1 cellular context compared by ENCODE assay signal in genomic region chr15:60507596-60508424, GRCh38.
TF ChIP-seq lines count a peak whose summit lies in the region.

No MANE protein-coding gene starts in this region.

TF ChIP-seq in GM12878, 131 proteins besides CTCF, POLR2A, EP300 and RAD21 (continued from another document):
- no peak for TF ChIP-seq CHD2 (IDR thresholded peaks at IDR 0.05; ENCODE audit: borderline replicate concordance, low read depth, low read length)
- peak; percentile 40 for TF ChIP-seq CUX1 (IDR thresholded peaks at IDR 0.05; ENCODE audit: insufficient replicate concordance, low read depth, low read length)
- TF ChIP-seq RBBP5 (conservative IDR thresholded peaks at IDR 0.05): no peak
- TF ChIP-seq, protein P1, sequence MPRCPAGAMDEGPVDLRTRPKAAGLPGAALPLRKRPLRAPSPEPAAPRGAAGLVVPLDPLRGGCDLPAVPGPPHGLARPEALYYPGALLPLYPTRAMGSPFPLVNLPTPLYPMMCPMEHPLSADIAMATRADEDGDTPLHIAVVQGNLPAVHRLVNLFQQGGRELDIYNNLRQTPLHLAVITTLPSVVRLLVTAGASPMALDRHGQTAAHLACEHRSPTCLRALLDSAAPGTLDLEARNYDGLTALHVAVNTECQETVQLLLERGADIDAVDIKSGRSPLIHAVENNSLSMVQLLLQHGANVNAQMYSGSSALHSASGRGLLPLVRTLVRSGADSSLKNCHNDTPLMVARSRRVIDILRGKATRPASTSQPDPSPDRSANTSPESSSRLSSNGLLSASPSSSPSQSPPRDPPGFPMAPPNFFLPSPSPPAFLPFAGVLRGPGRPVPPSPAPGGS (IDR thresholded peaks at IDR 0.05; ENCODE audit: borderline replicate concordance, insufficient read depth, low read depth, low read length, poor library complexity, severe bottlenecking): no peak
- no peak for TF ChIP-seq ZBED1 (IDR thresholded peaks at IDR 0.05; ENCODE audit: borderline replicate concordance)
- TF ChIP-seq RAD51 (IDR thresholded peaks at IDR 0.05): no peak
- no peak for TF ChIP-seq TCF3 (IDR thresholded peaks at IDR 0.05; ENCODE audit: borderline replicate concordance, insufficient read depth, low read depth, low read length)
- TF ChIP-seq, protein P2, sequence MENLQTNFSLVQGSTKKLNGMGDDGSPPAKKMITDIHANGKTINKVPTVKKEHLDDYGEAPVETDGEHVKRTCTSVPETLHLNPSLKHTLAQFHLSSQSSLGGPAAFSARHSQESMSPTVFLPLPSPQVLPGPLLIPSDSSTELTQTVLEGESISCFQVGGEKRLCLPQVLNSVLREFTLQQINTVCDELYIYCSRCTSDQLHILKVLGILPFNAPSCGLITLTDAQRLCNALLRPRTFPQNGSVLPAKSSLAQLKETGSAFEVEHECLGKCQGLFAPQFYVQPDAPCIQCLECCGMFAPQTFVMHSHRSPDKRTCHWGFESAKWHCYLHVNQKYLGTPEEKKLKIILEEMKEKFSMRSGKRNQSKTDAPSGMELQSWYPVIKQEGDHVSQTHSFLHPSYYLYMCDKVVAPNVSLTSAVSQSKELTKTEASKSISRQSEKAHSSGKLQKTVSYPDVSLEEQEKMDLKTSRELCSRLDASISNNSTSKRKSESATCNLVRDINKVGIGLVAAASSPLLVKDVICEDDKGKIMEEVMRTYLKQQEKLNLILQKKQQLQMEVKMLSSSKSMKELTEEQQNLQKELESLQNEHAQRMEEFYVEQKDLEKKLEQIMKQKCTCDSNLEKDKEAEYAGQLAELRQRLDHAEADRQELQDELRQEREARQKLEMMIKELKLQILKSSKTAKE (IDR thresholded peaks at IDR 0.05; ENCODE audit: low read depth, poor library complexity, severe bottlenecking): no peak
- TF ChIP-seq, protein P3, sequence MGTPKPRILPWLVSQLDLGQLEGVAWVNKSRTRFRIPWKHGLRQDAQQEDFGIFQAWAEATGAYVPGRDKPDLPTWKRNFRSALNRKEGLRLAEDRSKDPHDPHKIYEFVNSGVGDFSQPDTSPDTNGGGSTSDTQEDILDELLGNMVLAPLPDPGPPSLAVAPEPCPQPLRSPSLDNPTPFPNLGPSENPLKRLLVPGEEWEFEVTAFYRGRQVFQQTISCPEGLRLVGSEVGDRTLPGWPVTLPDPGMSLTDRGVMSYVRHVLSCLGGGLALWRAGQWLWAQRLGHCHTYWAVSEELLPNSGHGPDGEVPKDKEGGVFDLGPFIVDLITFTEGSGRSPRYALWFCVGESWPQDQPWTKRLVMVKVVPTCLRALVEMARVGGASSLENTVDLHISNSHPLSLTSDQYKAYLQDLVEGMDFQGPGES (IDR thresholded peaks at IDR 0.05): no peak
- no peak for TF ChIP-seq ZNF622 (IDR thresholded peaks at IDR 0.05)
- TF ChIP-seq ZNF217 (IDR thresholded peaks at IDR 0.05): peak; percentile 71; the same call in 1 of the 2 replicates
- no peak for TF ChIP-seq PAX5 (IDR thresholded peaks at IDR 0.05; ENCODE audit: borderline replicate concordance, low read depth, low read length)
- TF ChIP-seq, protein P4, sequence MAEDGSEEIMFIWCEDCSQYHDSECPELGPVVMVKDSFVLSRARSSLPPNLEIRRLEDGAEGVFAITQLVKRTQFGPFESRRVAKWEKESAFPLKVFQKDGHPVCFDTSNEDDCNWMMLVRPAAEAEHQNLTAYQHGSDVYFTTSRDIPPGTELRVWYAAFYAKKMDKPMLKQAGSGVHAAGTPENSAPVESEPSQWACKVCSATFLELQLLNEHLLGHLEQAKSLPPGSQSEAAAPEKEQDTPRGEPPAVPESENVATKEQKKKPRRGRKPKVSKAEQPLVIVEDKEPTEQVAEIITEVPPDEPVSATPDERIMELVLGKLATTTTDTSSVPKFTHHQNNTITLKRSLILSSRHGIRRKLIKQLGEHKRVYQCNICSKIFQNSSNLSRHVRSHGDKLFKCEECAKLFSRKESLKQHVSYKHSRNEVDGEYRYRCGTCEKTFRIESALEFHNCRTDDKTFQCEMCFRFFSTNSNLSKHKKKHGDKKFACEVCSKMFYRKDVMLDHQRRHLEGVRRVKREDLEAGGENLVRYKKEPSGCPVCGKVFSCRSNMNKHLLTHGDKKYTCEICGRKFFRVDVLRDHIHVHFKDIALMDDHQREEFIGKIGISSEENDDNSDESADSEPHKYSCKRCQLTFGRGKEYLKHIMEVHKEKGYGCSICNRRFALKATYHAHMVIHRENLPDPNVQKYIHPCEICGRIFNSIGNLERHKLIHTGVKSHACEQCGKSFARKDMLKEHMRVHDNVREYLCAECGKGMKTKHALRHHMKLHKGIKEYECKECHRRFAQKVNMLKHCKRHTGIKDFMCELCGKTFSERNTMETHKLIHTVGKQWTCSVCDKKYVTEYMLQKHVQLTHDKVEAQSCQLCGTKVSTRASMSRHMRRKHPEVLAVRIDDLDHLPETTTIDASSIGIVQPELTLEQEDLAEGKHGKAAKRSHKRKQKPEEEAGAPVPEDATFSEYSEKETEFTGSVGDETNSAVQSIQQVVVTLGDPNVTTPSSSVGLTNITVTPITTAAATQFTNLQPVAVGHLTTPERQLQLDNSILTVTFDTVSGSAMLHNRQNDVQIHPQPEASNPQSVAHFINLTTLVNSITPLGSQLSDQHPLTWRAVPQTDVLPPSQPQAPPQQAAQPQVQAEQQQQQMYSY (CRISPR knock-in tag; IDR thresholded peaks at IDR 0.05): no peak
- no peak for TF ChIP-seq ZZZ3 (IDR thresholded peaks at IDR 0.05; ENCODE audit: control insufficient read depth, insufficient read length, low read depth)
- TF ChIP-seq MEF2B (IDR thresholded peaks at IDR 0.05; ENCODE audit: partially characterized antibody, poor library complexity, severe bottlenecking): no peak
- peak; percentile 64 for TF ChIP-seq NR2C1 (IDR thresholded peaks at IDR 0.05)
- peak; percentile 25; the same call in 1 of the 2 replicates for TF ChIP-seq MXI1 (IDR thresholded peaks at IDR 0.05; ENCODE audit: low read depth, low read length)
- no peak for TF ChIP-seq PAX8 (IDR thresholded peaks at IDR 0.05)
- TF ChIP-seq IKZF1 (conservative IDR thresholded peaks at IDR 0.05): 0 out of 2 replicates have a peak, but pooled peaks have one; percentile 32
- no peak for TF ChIP-seq MYB (IDR thresholded peaks at IDR 0.05; ENCODE audit: borderline replicate concordance, low read depth, low read length)
- no peak for TF ChIP-seq BMI1 (IDR thresholded peaks at IDR 0.05; ENCODE audit: borderline replicate concordance)
